19 cellular contexts compared by ENCODE assay signal in genomic region chr7:121798076-121798475, GRCh38.
DNase-seq lines count a peak whose midpoint lies in the region; TF ChIP-seq lines count a peak whose summit lies in the region.
"Had no signal": no experiment of that assay in that cellular context is flagged by ENCODE, and none has a peak within 500 bp of the region (broad histone marks: within the 10 kb centered on the region; RNA-seq: fewer than 3 reads in every experiment).

No MANE protein-coding gene starts in this region.

- no peak for TF ChIP-seq EP300 in suprapubic skin (IDR thresholded peaks at IDR 0.05)

- H3K36me3 ChIP-seq in mesendoderm (ENCODE audit: control insufficient read depth, insufficient read depth, low read length) (no peaks in the 10 kb centered on the region), suprapubic skin (no peaks in the 10 kb centered on the region)
- H3K36me3 ChIP-seq: heart right ventricle, thoracic aorta had no signal

- H3K27me3 ChIP-seq in dorsolateral prefrontal cortex (peaks cover 0 to 24% (median 0%) of the 10 kb centered on the region in 45 donors), mesendoderm (ENCODE audit: insufficient read depth, low read length, poor library complexity) (no peaks in the 10 kb centered on the region), suprapubic skin (no peaks in the 10 kb centered on the region)
- H3K27me3 ChIP-seq: heart right ventricle had no signal

- TF ChIP-seq CTCF in dorsolateral prefrontal cortex (IDR thresholded peaks at IDR 0.05 in 54 of 56, conservative IDR thresholded peaks at IDR 0.05 in 2 of 56; ENCODE audit: low read depth in 1 of 56, partially characterized antibody in 56 of 56) (peak in 3 of 56 donors; percentile 0 to 4 (median 2)), suprapubic skin (IDR thresholded peaks at IDR 0.05) (no peak)

- H3K79me1 ChIP-seq in mesendoderm (ENCODE audit: low read length), result no peaks in the 10 kb centered on the region

- no peak overlapping the region for H3K4me2 ChIP-seq in mesendoderm (ENCODE audit: low read length)

- no peaks in the 10 kb centered on the region for H3K9me3 ChIP-seq in suprapubic skin
- H3K9me3 ChIP-seq: heart right ventricle, thoracic aorta had no signal

- no peak overlapping the region for H3K4ac ChIP-seq in mesendoderm (ENCODE audit: low read depth, low read length)

- no peak overlapping the region for H2BK15ac ChIP-seq in mesendoderm (replicated peaks; ENCODE audit: low read depth)

- H3K4me3 ChIP-seq in dorsolateral prefrontal cortex (peak overlapping the region in 43 of 59 donors; percentile 3 to 55 (median 26)), mesendoderm (ENCODE audit: low read length) (no peak overlapping the region), suprapubic skin (no peak overlapping the region)
- H3K4me3 ChIP-seq: heart right ventricle, thoracic aorta had no signal

- TF ChIP-seq POLR2A in suprapubic skin (IDR thresholded peaks at IDR 0.05), result no peak

- no peak overlapping the region for H3K56ac ChIP-seq in mesendoderm (ENCODE audit: low read length)

- no peak overlapping the region for H3K23ac ChIP-seq in mesendoderm (ENCODE audit: low read length)

- H3K27ac ChIP-seq in dorsolateral prefrontal cortex, result peak overlapping the region in 51 of 59 donors; percentile 0 to 86 (median 67)
- no peak overlapping the region for H3K27ac ChIP-seq in mesendoderm (ENCODE audit: low read depth, low read length)
- peak overlapping the region; percentile 12 for H3K27ac ChIP-seq in suprapubic skin
- H3K27ac ChIP-seq: heart right ventricle, parathyroid adenoma, thoracic aorta had no signal

- no peak overlapping the region for H4K8ac ChIP-seq in mesendoderm (ENCODE audit: low read depth, low read length)

- H4K5ac ChIP-seq in mesendoderm (ENCODE audit: low read length), result no peak overlapping the region

- H2BK5ac ChIP-seq in mesendoderm (ENCODE audit: low read length), result no peak overlapping the region

- no CpG with 5 or more reads among the region's 1 CpG for WGBS in mesendoderm (ENCODE audit: extremely low coverage, insufficient coverage, low lambda C conversion rate)
- WGBS in suprapubic skin, result 79% methylated on average over 1 of the region's 1 CpG

- H3K18ac ChIP-seq in mesendoderm (ENCODE audit: low read length), result peak overlapping the region; percentile 60

- H3K4me1 ChIP-seq in mesendoderm (ENCODE audit: control insufficient read depth, low read depth, low read length), result peaks cover 2% of the 10 kb centered on the region
- peaks cover 41% of the 10 kb centered on the region for H3K4me1 ChIP-seq in suprapubic skin
- H3K4me1 ChIP-seq: heart right ventricle, parathyroid adenoma had no signal

- no peaks in the 10 kb centered on the region for H3K79me2 ChIP-seq in mesendoderm (ENCODE audit: control insufficient read depth, insufficient read depth, low read length)
- H3K79me2 ChIP-seq: parathyroid adenoma had no signal

- H2AK5ac ChIP-seq in mesendoderm (ENCODE audit: low read length), result no peak overlapping the region

- intact Hi-C loops in dorsolateral prefrontal cortex (cut with DNase I), result loop anchor here in 1 of 2 donors (5.0 kb wide), 1 partner anchor 46 kb away; no protein-coding TSS in a partner anchor

- H3K9ac ChIP-seq in mesendoderm (ENCODE audit: low read length), result no peak overlapping the region
- H3K9ac ChIP-seq: parathyroid adenoma had no signal

- DNase-seq in RPMI7951 (ENCODE audit: low read depth), result peak; percentile 14
- peak in 1 of 10 donors; percentile 26 for DNase-seq in dorsolateral prefrontal cortex
- no peak for DNase-seq in mesendoderm
- no peak for DNase-seq in suprapubic skin (ENCODE audit: low spot score in 2 of 2)
- no peak for DNase-seq in NCI-H2107 treated with DMSO at 0.1 percent for 48 hours (lab: John Stamatoyannopoulos, UW; ENCODE audit: unreplicated experiment)
- DNase-seq in NCI-H446 treated with DMSO at 0.1 percent for 48 hours (lab: John Stamatoyannopoulos, UW), result no peak
- DNase-seq in mesenteric fat pad (ENCODE audit: low spot score), result no peak
- DNase-seq: activated CD4-positive, alpha-beta T cell treated with anti-CD3 and anti-CD28 coated beads for 1 hour; activated CD8-positive, alpha-beta memory T cell treated with anti-CD3 and anti-CD28 coated beads for 24 hours; activated naive CD4-positive, alpha-beta T cell treated with anti-CD3 and anti-CD28 coated beads for 36 hours; activated T-cell treated with anti-CD3 and anti-CD28 coated beads, Interleukin-2, amount 50 U/mL, for 4 hours; CD8-positive, alpha-beta memory T cell; heart right ventricle; NCI-H1105 treated with DMSO at 0.1 percent for 48 hours; SHP77; stimulated activated CD4-positive, alpha-beta T cell treated with anti-CD3 and anti-CD28 coated beads, Interleukin-1b, Interleukin-23, amount 100 ng/mL, for 48 hours; stimulated activated naive B cell treated with anti-CD40 and anti-IgM and Interleukin-4, amounts not matched to agents 10 μg/mL and 1 μg/mL and 100 μg/mL, for 72 hours had no signal

- no peak overlapping the region for H2BK120ac ChIP-seq in mesendoderm (ENCODE audit: low read depth, low read length)

Comparison
In these comparisons a context has a peak if more than half of its experiments do, and no peak if none do; other contexts are left out.
1. H3K4me3 ChIP-seq: peak in dorsolateral prefrontal cortex (43 of 59); none in mesendoderm (single experiment) and suprapubic skin (single experiment).